ENCODE assay signal across 8 cellular contexts in the genomic region with DNA sequence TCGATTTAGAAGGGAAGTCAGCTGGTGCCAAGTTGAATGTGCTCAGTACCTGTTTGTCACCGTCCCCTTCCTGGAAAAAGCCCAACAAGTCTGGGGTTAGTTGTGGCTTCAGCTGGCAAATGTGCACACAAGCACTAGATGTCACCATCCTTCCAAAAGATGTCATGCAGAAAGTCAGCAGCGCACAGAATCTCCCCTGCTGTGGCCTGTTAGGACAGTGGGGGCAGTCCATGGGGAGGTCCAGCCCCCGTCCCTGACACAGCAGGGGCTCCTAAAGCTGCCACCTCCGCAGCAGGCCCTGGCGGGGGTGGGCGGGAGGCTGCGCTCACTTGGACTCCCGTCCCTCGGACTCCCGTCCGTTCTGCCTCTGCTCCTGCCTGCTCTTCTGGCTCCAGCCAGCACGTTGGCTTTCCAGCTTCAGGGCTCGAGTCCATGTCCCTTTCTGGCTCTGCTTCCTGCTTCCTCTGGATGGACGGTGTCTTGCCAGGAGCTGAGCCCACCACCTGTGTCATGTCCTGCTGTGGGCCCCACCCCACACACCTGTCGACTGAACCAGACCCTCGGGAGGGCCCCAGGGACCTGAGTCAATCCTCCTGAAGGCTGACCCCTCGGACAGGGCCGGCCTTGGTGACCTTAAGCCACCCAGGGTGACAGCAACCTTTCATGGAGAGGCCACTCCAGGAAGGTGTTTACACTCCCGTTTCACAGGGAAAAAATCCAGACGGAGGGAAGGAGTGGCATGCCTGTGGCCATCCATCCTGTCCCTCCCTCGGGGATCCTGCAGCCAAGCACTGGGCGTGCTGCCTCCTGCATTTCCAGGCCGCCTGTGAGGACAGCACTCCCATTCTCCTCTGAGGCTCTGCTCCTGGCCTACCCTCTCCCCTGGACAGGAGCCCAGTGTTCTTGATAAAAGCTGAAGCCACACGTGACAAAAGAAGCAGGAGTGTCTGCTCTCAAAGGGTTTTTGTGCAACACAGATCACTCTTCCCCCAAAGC. TPM values are rescaled to one million over a fixed set of nuclear protein-coding genes. Genes with fewer than 3 reads are reported as not detected.
DNase-seq lines count a peak whose midpoint lies in the region; ATAC-seq, FAIRE-seq and TF ChIP-seq lines count a peak whose summit lies in the region.

No MANE protein-coding gene starts in this region.

- POLR2A ChIA-PET in CD4-positive, alpha-beta memory T cell (lab: Charles Lee; ENCODE audit: partially characterized antibody), result interaction anchor here (1.5 kb wide), 1 partner anchor 91 kb away, joined by 3 read pairs; no protein-coding TSS in a partner anchor

- H3K9me3 Mint-ChIP-seq in CD4-positive, alpha-beta memory T cell, result no peaks in the 10 kb centered on the region
- peaks cover 0 to 4% (median 0%) of the 10 kb centered on the region in 5 experiments for H3K9me3 Mint-ChIP-seq in brain

- dilution Hi-C loops in keratinocyte (cut with MboI; ENCODE audit: extremely low pct_ligation_motif_present, low sequenced_read_pairs), result no loop called here

- H3K27me3 Mint-ChIP-seq in CD4-positive, alpha-beta memory T cell, result peaks cover 0 to 1% of the 10 kb centered on the region in 2 donors
- peaks cover 4% of the 10 kb centered on the region for H3K27me3 Mint-ChIP-seq in brain

- no peaks in the 10 kb centered on the region for H3K9me1 ChIP-seq in keratinocyte (ENCODE audit: control insufficient read depth, extremely low read depth, insufficient read depth, low read length)

- H3K4me3 Mint-ChIP-seq in CD4-positive, alpha-beta memory T cell, result no peak overlapping the region
- peak overlapping the region in 2 of 5 experiments; percentile 16 to 36 for H3K4me3 Mint-ChIP-seq in brain

- H3K4me1 ChIP-seq in CD4-positive, alpha-beta memory T cell (ENCODE audit: insufficient read depth, low read length), result no peaks in the 10 kb centered on the region
- H3K4me1 ChIP-seq in SJCRH30 (peaks cover 14% of the 10 kb centered on the region; the same call in 1 of the 2 replicates), keratinocyte (ENCODE audit: control insufficient read depth, extremely low read depth, insufficient read depth, low read length) (no peaks in the 10 kb centered on the region)

- H3K36me3 ChIP-seq in CD4-positive, alpha-beta memory T cell (ENCODE audit: insufficient read depth, low read length), result no peaks in the 10 kb centered on the region
- H3K36me3 ChIP-seq in SJCRH30 (no peaks in the 10 kb centered on the region), keratinocyte (ENCODE audit: control insufficient read depth in 2 of 2, extremely low read depth in 1 of 2, insufficient read depth in 2 of 2, low read length in 2 of 2) (no peaks in the 10 kb centered on the region)

- H3K9ac ChIP-seq in keratinocyte (ENCODE audit: control insufficient read depth, extremely low read depth, insufficient read depth, low read length), result no peak overlapping the region

- H4K20me1 ChIP-seq in keratinocyte (ENCODE audit: control insufficient read depth, extremely low read depth, insufficient read depth, low read length), result no peaks in the 10 kb centered on the region

- peak overlapping the region in 3 of 7 donors; percentile 25 to 36 (median 29) for H3K27ac Mint-ChIP-seq in CD4-positive, alpha-beta memory T cell
- peak overlapping the region in 4 of 5 experiments; percentile 47 to 81 (median 72) for H3K27ac Mint-ChIP-seq in brain

- no peak overlapping the region for H3K27ac ChIP-seq in CD4-positive, alpha-beta memory T cell (ENCODE audit: low read depth, low read length)
- H3K27ac ChIP-seq in SJCRH30 (peak overlapping the region; percentile 31), keratinocyte (ENCODE audit: control insufficient read depth, insufficient read depth, low read length) (no peak overlapping the region)

- H3K79me2 ChIP-seq in keratinocyte (ENCODE audit: control insufficient read depth, insufficient read depth, low read length), result no peaks in the 10 kb centered on the region

- H3K36me3 Mint-ChIP-seq in CD4-positive, alpha-beta memory T cell, result no peaks in the 10 kb centered on the region
- no peaks in the 10 kb centered on the region for H3K36me3 Mint-ChIP-seq in brain

- H3K9me3 ChIP-seq in CD4-positive, alpha-beta memory T cell (ENCODE audit: control insufficient read depth in 1 of 2, low read length in 2 of 2), result no peaks in the 10 kb centered on the region
- H3K9me3 ChIP-seq in SJCRH30 (replicated peaks) (no peaks in the 10 kb centered on the region), keratinocyte (ENCODE audit: control insufficient read depth, low read depth, low read length) (no peaks in the 10 kb centered on the region)

- H3K4me3 ChIP-seq in CD4-positive, alpha-beta memory T cell (ENCODE audit: low read length in 2 of 2), result no peak overlapping the region
- H3K4me3 ChIP-seq in SJCRH30 (peak overlapping the region; percentile 43), keratinocyte (ENCODE audit: control insufficient read depth in 2 of 3, extremely low read depth in 1 of 3, insufficient read depth in 2 of 3, low read depth in 1 of 3, low read length in 3 of 3) (no peak overlapping the region)

- no peak overlapping the region for H3K4me2 ChIP-seq in keratinocyte (ENCODE audit: control insufficient read depth, extremely low read depth, insufficient read depth, low read depth, low read length)

- H2AFZ ChIP-seq in keratinocyte (ENCODE audit: control insufficient read depth, low read length), result peak overlapping the region; percentile 10

- peaks cover 0 to 4% (median under 1%) of the 10 kb centered on the region in 4 donors for H3K4me1 Mint-ChIP-seq in CD4-positive, alpha-beta memory T cell
- H3K4me1 Mint-ChIP-seq in brain, result peaks cover 13% of the 10 kb centered on the region

- ATAC-seq in HG03175 (IDR thresholded peaks at IDR 0.05; ENCODE audit: unreplicated experiment) (peak; percentile 45), GM21423 (IDR thresholded peaks at IDR 0.05; ENCODE audit: unreplicated experiment) (no peak)

- intact Hi-C loops in CD4-positive, alpha-beta memory T cell (cut with micrococcal nuclease), result loop anchor here (1.0 kb wide), 1 partner anchor 163 kb away; no protein-coding TSS in a partner anchor

- peak; percentile 82 to 84 for TF ChIP-seq CTCF in brain (conservative IDR thresholded peaks at IDR 0.05)
- TF ChIP-seq CTCF in keratinocyte (optimal IDR thresholded peaks at IDR 0.05 in 1 of 3, IDR thresholded peaks at IDR 0.05 in 1 of 3, conservative IDR thresholded peaks at IDR 0.05 in 1 of 3; ENCODE audit: extremely low read depth in 1 of 3, insufficient read depth in 2 of 3, low read length in 3 of 3), result peak in 2 of 3 experiments; percentile 18 to 49

- no peak for FAIRE-seq in keratinocyte (lab: Jason Lieb, UNC)

- no peaks in the 10 kb centered on the region for H3K27me3 ChIP-seq in CD4-positive, alpha-beta memory T cell (ENCODE audit: insufficient read depth, low read length)
- no peaks in the 10 kb centered on the region for H3K27me3 ChIP-seq in SJCRH30
- H3K27me3 ChIP-seq in keratinocyte (ENCODE audit: control insufficient read depth, extremely low read depth, insufficient read depth, low read length), result no peaks in the 10 kb centered on the region

- CTCF ChIA-PET in CD4-positive, alpha-beta memory T cell (lab: Charles Lee; ENCODE audit: partially characterized antibody), result interaction anchor here (1.1 to 2.5 kb wide), 3 partner anchors 10 to 163 kb away, joined by 3 to 12 read pairs (median 11); no protein-coding TSS in a partner anchor

- peak in 4 of 5 donors; percentile 33 to 49 (median 40) for DNase-seq in CD4-positive, alpha-beta memory T cell
- peak; percentile 87 to 91 for DNase-seq in SJCRH30
- no peak for DNase-seq in keratinocyte (ENCODE audit: low read depth, low spot score)
- DNase-seq in stimulated activated CD4-positive, alpha-beta T cell treated with anti-CD3 and anti-CD28 coated beads, Interleukin-2, amount 100 ng/mL, for 24 hours, result peak; percentile 32 to 39
- no peak for DNase-seq in NK-92 (lab: John Stamatoyannopoulos, UW; ENCODE audit: unreplicated experiment)

RNA-seq across cellular contexts. Expression of a gene that starts 8.5 kb away (rescaled TPM):
- total RNA-seq in CD4-positive, alpha-beta memory T cell, result not detected
- polyA plus RNA-seq in CD4-positive, alpha-beta memory T cell, result not detected
- total RNA-seq in SJCRH30 (2014; rRNA removed; shearing (Covaris generic)), result 3.4 and 3.6 TPM in 2 replicates
- polyA plus RNA-seq in brain (ENCODE audit: insufficient read depth, low read depth, low replicate concordance) (7.5 TPM), keratinocyte (1.4 to 3.7 TPM (median 2.4 TPM) in 3 replicates)
- 0.45 TPM for polyA plus RNA-seq in keratinocyte (2011; ENCODE audit: low read depth)
- polyA plus RNA-seq in keratinocyte (2011; cell fraction: cytosol; rRNA removed), result 1.2 and 2.1 TPM in 2 replicates
- 1.9 and 2.1 TPM in 2 replicates for polyA plus RNA-seq in keratinocyte (2011; cell fraction: nucleus; rRNA removed)
- polyA plus RNA-seq in keratinocyte (2012; ENCODE audit: low replicate concordance), result 1.2 and 2.3 TPM in 2 replicates
- 0.92 to 3.0 TPM (median 1.3 TPM) in 3 replicates for polyA minus RNA-seq in keratinocyte
- 4.0 TPM for polyA minus RNA-seq in keratinocyte (2011; cell fraction: cytosol; rRNA and poly(A)+ RNA removed)
- polyA minus RNA-seq in keratinocyte (2011; cell fraction: nucleus; rRNA and poly(A)+ RNA removed), result 0.23 and 2.1 TPM in 2 replicates

RNA-seq across cellular contexts. Expression of a gene that starts 15.7 kb away (rescaled TPM):
- not detected for total RNA-seq in CD4-positive, alpha-beta memory T cell
- polyA plus RNA-seq in CD4-positive, alpha-beta memory T cell, result not detected
- total RNA-seq in SJCRH30 (2014; rRNA removed; shearing (Covaris generic)), result not detected in 2 replicates
- polyA plus RNA-seq in brain (ENCODE audit: insufficient read depth, low read depth, low replicate concordance), result not detected
- polyA plus RNA-seq in keratinocyte, result not detected in 3 replicates
- polyA plus RNA-seq in keratinocyte (2011; ENCODE audit: low read depth), result not detected
- polyA plus RNA-seq in keratinocyte (2011; cell fraction: cytosol; rRNA removed), result not detected in 2 replicates
- polyA plus RNA-seq in keratinocyte (2011; cell fraction: nucleus; rRNA removed), result not detected in 2 replicates
- polyA plus RNA-seq in keratinocyte (2012; ENCODE audit: low replicate concordance), result not detected in 2 replicates
- polyA minus RNA-seq in keratinocyte, result not detected in 3 replicates
- not detected for polyA minus RNA-seq in keratinocyte (2011; cell fraction: cytosol; rRNA and poly(A)+ RNA removed)
- polyA minus RNA-seq in keratinocyte (2011; cell fraction: nucleus; rRNA and poly(A)+ RNA removed), result not detected in 2 replicates

RNA-seq across cellular contexts. Expression of a gene that starts 45.3 kb away (rescaled TPM):
- 100 to 1,000 TPM; 114 to 119 TPM for total RNA-seq in CD4-positive, alpha-beta memory T cell
- polyA plus RNA-seq in CD4-positive, alpha-beta memory T cell, result 100 to 1,000 TPM in 1 of 2 donors, 10 to 100 TPM in 1; 88.0 to 198 TPM
- 53.3 and 61.5 TPM in 2 replicates for total RNA-seq in SJCRH30 (2014; rRNA removed; shearing (Covaris generic))
- 63.1 TPM for polyA plus RNA-seq in brain (ENCODE audit: insufficient read depth, low read depth, low replicate concordance)
- polyA plus RNA-seq in keratinocyte, result 69.7 to 115 TPM (median 112 TPM) in 3 replicates
- polyA plus RNA-seq in keratinocyte (2011; ENCODE audit: low read depth), result 305 TPM
- polyA plus RNA-seq in keratinocyte (2011; cell fraction: cytosol; rRNA removed), result 67.2 and 85.7 TPM in 2 replicates
- 110 and 143 TPM in 2 replicates for polyA plus RNA-seq in keratinocyte (2011; cell fraction: nucleus; rRNA removed)
- polyA plus RNA-seq in keratinocyte (2012; ENCODE audit: low replicate concordance), result 74.2 and 112 TPM in 2 replicates
- polyA minus RNA-seq in keratinocyte, result 31.8 to 118 TPM (median 45.0 TPM) in 3 replicates
- polyA minus RNA-seq in keratinocyte (2011; cell fraction: cytosol; rRNA and poly(A)+ RNA removed), result 40.3 TPM
- 62.3 and 149 TPM in 2 replicates for polyA minus RNA-seq in keratinocyte (2011; cell fraction: nucleus; rRNA and poly(A)+ RNA removed)

Comparison
In these comparisons a context has a peak if more than half of its experiments do, and no peak if none do; other contexts are left out.
1. DNase-seq: peak in CD4-positive, alpha-beta memory T cell (4 of 5), SJCRH30 (2 of 2) and stimulated activated CD4-positive, alpha-beta T cell treated with anti-CD3 and anti-CD28 coated beads, Interleukin-2, amount 100 ng/mL, for 24 hours (2 of 2); none in keratinocyte (single experiment) and NK-92 (single experiment).